Comparison of ENCODE assay signal across 26 cellular contexts in the genomic region with DNA sequence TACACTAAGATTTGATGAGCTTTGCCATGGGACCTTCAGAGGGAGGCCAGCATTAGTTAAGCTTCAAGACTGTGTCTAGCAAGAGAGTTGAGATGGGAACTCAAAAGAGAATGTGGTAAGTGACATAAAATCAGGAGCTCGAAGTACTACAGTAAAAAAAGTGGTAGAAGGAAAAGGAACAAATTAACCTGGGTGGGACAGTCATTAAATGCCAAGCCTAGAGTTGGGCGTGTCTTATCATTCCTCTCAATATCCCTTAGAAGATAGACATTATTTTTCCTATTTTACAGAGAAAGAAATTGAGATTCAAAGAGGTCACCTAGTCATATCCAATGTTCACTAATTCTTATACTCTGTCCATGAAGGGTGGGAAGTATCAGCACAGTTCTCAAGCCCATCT. TPM values are rescaled to one million over a fixed set of nuclear protein-coding genes. Genes with fewer than 3 reads are reported as not detected.
DNase-seq lines count a peak whose midpoint lies in the region; ATAC-seq and TF ChIP-seq lines count a peak whose summit lies in the region.
"Had no signal": no experiment of that assay in that cellular context is flagged by ENCODE, and none has a peak within 500 bp of the region (broad histone marks: within the 10 kb centered on the region; RNA-seq: fewer than 3 reads in every experiment).

No MANE protein-coding gene starts in this region.

- no peaks in the 10 kb centered on the region for H3K27me3 Mint-ChIP-seq in activated CD4-positive, alpha-beta memory T cell treated with anti-CD3 and anti-CD28 coated beads for 36 hours
- no peaks in the 10 kb centered on the region for H3K27me3 Mint-ChIP-seq in activated CD4-positive, alpha-beta memory T cell treated with anti-CD3 and anti-CD28 coated beads, Interleukin-2, amount 10 ng/mL, durations not matched to agents 7 days and 5 days
- no peaks in the 10 kb centered on the region for H3K27me3 Mint-ChIP-seq in stimulated activated naive B cell treated with anti-CD40 and anti-IgM and Interleukin-4, amounts not matched to agents 10 μg/mL and 1 μg/mL and 100 μg/mL, for 72 hours
- peaks cover 20% of the 10 kb centered on the region for H3K27me3 Mint-ChIP-seq in activated CD8-positive, alpha-beta memory T cell treated with anti-CD3 and anti-CD28 coated beads, Interleukin-2, amount 10 ng/mL, durations not matched to agents 7 days and 5 days

- H3K4me1 ChIP-seq in Peyer's patch = peaks cover 0 to 18% (median 8%) of the 10 kb centered on the region in 4 donors

- H3K27me3 ChIP-seq in Peyer's patch = no peaks in the 10 kb centered on the region

- peaks cover 15% of the 10 kb centered on the region for H3K36me3 Mint-ChIP-seq in activated CD4-positive, alpha-beta memory T cell treated with anti-CD3 and anti-CD28 coated beads for 36 hours
- peaks cover 13% of the 10 kb centered on the region for H3K36me3 Mint-ChIP-seq in activated CD4-positive, alpha-beta memory T cell treated with anti-CD3 and anti-CD28 coated beads, Interleukin-2, amount 10 ng/mL, durations not matched to agents 7 days and 5 days (ENCODE audit: low read depth)
- H3K36me3 Mint-ChIP-seq in stimulated activated naive B cell treated with anti-CD40 and anti-IgM and Interleukin-4, amounts not matched to agents 10 μg/mL and 1 μg/mL and 100 μg/mL, for 72 hours = peaks cover 18 to 19% of the 10 kb centered on the region in 2 donors
- H3K36me3 Mint-ChIP-seq in activated CD8-positive, alpha-beta memory T cell treated with anti-CD3 and anti-CD28 coated beads, Interleukin-2, amount 10 ng/mL, durations not matched to agents 7 days and 5 days = peaks cover 2% of the 10 kb centered on the region

- TF ChIP-seq POLR2A in Peyer's patch (IDR thresholded peaks at IDR 0.05) = no peak
- no peak for TF ChIP-seq POLR2A in erythroblast (IDR thresholded peaks at IDR 0.05; ENCODE audit: low read length)

- peak overlapping the region in 3 of 4 donors; percentile 16 to 64 (median 39) for H3K27ac ChIP-seq in Peyer's patch
- H3K27ac ChIP-seq: GM23248, HL-60 had no signal

- ATAC-seq in stimulated activated naive B cell treated with anti-CD40 and anti-IgM and Interleukin-4, amounts not matched to agents 10 μg/mL and 1 μg/mL and 100 μg/mL, for 72 hours (replicated peaks) = no peak
- no peak for ATAC-seq in activated CD8-positive, alpha-beta memory T cell treated with anti-CD3 and anti-CD28 coated beads, Interleukin-2, amount 10 ng/mL, durations not matched to agents 7 days and 5 days
- ATAC-seq: CD8-positive, alpha-beta T cell; HepG2 had no signal

- no peak for TF ChIP-seq CTCF in Peyer's patch (IDR thresholded peaks at IDR 0.05)

- peak overlapping the region; percentile 81 for H3K27ac Mint-ChIP-seq in activated CD4-positive, alpha-beta memory T cell treated with anti-CD3 and anti-CD28 coated beads for 36 hours
- no peak overlapping the region for H3K27ac Mint-ChIP-seq in activated CD4-positive, alpha-beta memory T cell treated with anti-CD3 and anti-CD28 coated beads, Interleukin-2, amount 10 ng/mL, durations not matched to agents 7 days and 5 days
- peak overlapping the region; percentile 98 for H3K27ac Mint-ChIP-seq in stimulated activated naive B cell treated with anti-CD40 and anti-IgM and Interleukin-4, amounts not matched to agents 10 μg/mL and 1 μg/mL and 100 μg/mL, for 72 hours
- H3K27ac Mint-ChIP-seq in activated CD8-positive, alpha-beta memory T cell treated with anti-CD3 and anti-CD28 coated beads, Interleukin-2, amount 10 ng/mL, durations not matched to agents 7 days and 5 days = no peak overlapping the region
- H3K27ac Mint-ChIP-seq: CD8-positive, alpha-beta T cell had no signal

- H3K4me3 ChIP-seq in Peyer's patch = no peak overlapping the region
- H3K4me3 ChIP-seq: GM23248 had no signal

- POLR2A ChIA-PET in activated CD4-positive, alpha-beta memory T cell treated with anti-CD3 and anti-CD28 coated beads for 36 hours (lab: Charles Lee) = no interaction called here
- POLR2A ChIA-PET in activated CD4-positive, alpha-beta memory T cell treated with anti-CD3 and anti-CD28 coated beads, Interleukin-2, amount 10 ng/mL, durations not matched to agents 7 days and 5 days (lab: Charles Lee) = no interaction called here

- no peaks in the 10 kb centered on the region for H3K9me3 Mint-ChIP-seq in activated CD4-positive, alpha-beta memory T cell treated with anti-CD3 and anti-CD28 coated beads for 36 hours
- no peaks in the 10 kb centered on the region for H3K9me3 Mint-ChIP-seq in activated CD4-positive, alpha-beta memory T cell treated with anti-CD3 and anti-CD28 coated beads, Interleukin-2, amount 10 ng/mL, durations not matched to agents 7 days and 5 days
- H3K9me3 Mint-ChIP-seq in stimulated activated naive B cell treated with anti-CD40 and anti-IgM and Interleukin-4, amounts not matched to agents 10 μg/mL and 1 μg/mL and 100 μg/mL, for 72 hours = no peaks in the 10 kb centered on the region
- H3K9me3 Mint-ChIP-seq in activated CD8-positive, alpha-beta memory T cell treated with anti-CD3 and anti-CD28 coated beads, Interleukin-2, amount 10 ng/mL, durations not matched to agents 7 days and 5 days (ENCODE audit: low read depth) = no peaks in the 10 kb centered on the region
- H3K9me3 Mint-ChIP-seq: CD8-positive, alpha-beta T cell had no signal

- no peaks in the 10 kb centered on the region for H3K36me3 ChIP-seq in Peyer's patch

- DNase-seq in activated CD4-positive, alpha-beta memory T cell treated with anti-CD3 and anti-CD28 coated beads for 36 hours = no peak
- DNase-seq in activated CD4-positive, alpha-beta memory T cell treated with anti-CD3 and anti-CD28 coated beads, Interleukin-2, amount 10 ng/mL, durations not matched to agents 7 days and 5 days = no peak
- no peak for DNase-seq in Peyer's patch
- DNase-seq in erythroblast (lab: John Stamatoyannopoulos, UW) = peak; percentile 6 to 34
- no peak for DNase-seq in stimulated activated naive B cell treated with anti-CD40 and anti-IgM and Interleukin-4, amounts not matched to agents 10 μg/mL and 1 μg/mL and 100 μg/mL, for 72 hours
- DNase-seq in HuH-7 (ENCODE audit: low spot score) = no peak
- no peak for DNase-seq in UCSD-AML1 (lab: John Stamatoyannopoulos, UW; ENCODE audit: unreplicated experiment)
- no peak for DNase-seq in activated CD8-positive, alpha-beta memory T cell treated with anti-CD3 and anti-CD28 coated beads, Interleukin-2, amount 10 ng/mL, durations not matched to agents 7 days and 5 days
- DNase-seq: 8988T; AML-193; C1 segment of cervical spinal cord; CD8-positive, alpha-beta T cell; DND-41; GM23248; HCEC 1CT; KG1; NCI-H1092 treated with DMSO at 0.1 percent for 48 hours; NCI-H2029 treated with DMSO at 0.1 percent for 48 hours; NCI-H2171; NCI-H526; OCI-M1; Right ventricle myocardium superior had no signal

- CTCF ChIA-PET in activated CD4-positive, alpha-beta memory T cell treated with anti-CD3 and anti-CD28 coated beads for 36 hours (lab: Charles Lee) = interaction anchor here (1.1 to 1.2 kb wide), 2 partner anchors 9 to 18 kb away, joined by 3 read pairs; no protein-coding TSS in a partner anchor
- CTCF ChIA-PET in activated CD4-positive, alpha-beta memory T cell treated with anti-CD3 and anti-CD28 coated beads, Interleukin-2, amount 10 ng/mL, durations not matched to agents 7 days and 5 days (lab: Charles Lee) = no interaction called here
- CTCF ChIA-PET in activated CD8-positive, alpha-beta memory T cell treated with anti-CD3 and anti-CD28 coated beads, Interleukin-2, amount 10 ng/mL, durations not matched to agents 7 days and 5 days (lab: Charles Lee) = no interaction called here

- intact Hi-C loops in activated CD4-positive, alpha-beta memory T cell treated with anti-CD3 and anti-CD28 coated beads for 36 hours (cut with micrococcal nuclease) = loop anchor here (5.0 to 10.0 kb wide), 5 partner anchors 58 to 1655 kb away; a partner anchor contains a TSS

- H3K4me1 Mint-ChIP-seq in activated CD4-positive, alpha-beta memory T cell treated with anti-CD3 and anti-CD28 coated beads for 36 hours (ENCODE audit: low read depth) = peaks cover 32% of the 10 kb centered on the region
- H3K4me1 Mint-ChIP-seq in activated CD4-positive, alpha-beta memory T cell treated with anti-CD3 and anti-CD28 coated beads, Interleukin-2, amount 10 ng/mL, durations not matched to agents 7 days and 5 days = peaks cover 25% of the 10 kb centered on the region
- H3K4me1 Mint-ChIP-seq in stimulated activated naive B cell treated with anti-CD40 and anti-IgM and Interleukin-4, amounts not matched to agents 10 μg/mL and 1 μg/mL and 100 μg/mL, for 72 hours = peaks cover 33 to 45% of the 10 kb centered on the region in 2 donors
- H3K4me1 Mint-ChIP-seq in activated CD8-positive, alpha-beta memory T cell treated with anti-CD3 and anti-CD28 coated beads, Interleukin-2, amount 10 ng/mL, durations not matched to agents 7 days and 5 days = peaks cover 21% of the 10 kb centered on the region

- H3K4me3 Mint-ChIP-seq in activated CD4-positive, alpha-beta memory T cell treated with anti-CD3 and anti-CD28 coated beads for 36 hours = no peak overlapping the region
- no peak overlapping the region for H3K4me3 Mint-ChIP-seq in activated CD4-positive, alpha-beta memory T cell treated with anti-CD3 and anti-CD28 coated beads, Interleukin-2, amount 10 ng/mL, durations not matched to agents 7 days and 5 days
- H3K4me3 Mint-ChIP-seq in stimulated activated naive B cell treated with anti-CD40 and anti-IgM and Interleukin-4, amounts not matched to agents 10 μg/mL and 1 μg/mL and 100 μg/mL, for 72 hours = peak overlapping the region; percentile 51 to 94
- H3K4me3 Mint-ChIP-seq in activated CD8-positive, alpha-beta memory T cell treated with anti-CD3 and anti-CD28 coated beads, Interleukin-2, amount 10 ng/mL, durations not matched to agents 7 days and 5 days = no peak overlapping the region
- H3K4me3 Mint-ChIP-seq: CD8-positive, alpha-beta T cell had no signal

- no peaks in the 10 kb centered on the region for H3K9me3 ChIP-seq in Peyer's patch

RNA-seq across cellular contexts. Expression of a gene that starts 3.3 kb away (rescaled TPM):
- total RNA-seq in activated CD4-positive, alpha-beta memory T cell treated with anti-CD3 and anti-CD28 coated beads for 36 hours = 100 to 1,000 TPM; 554 to 573 TPM
- total RNA-seq in activated CD4-positive, alpha-beta memory T cell treated with anti-CD3 and anti-CD28 coated beads, Interleukin-2, amount 10 ng/mL, durations not matched to agents 7 days and 5 days = 100 to 1,000 TPM; 315 TPM
- total RNA-seq in Peyer's patch = 100 to 1,000 TPM; 136 to 226 (median 178) TPM
- total RNA-seq in activated CD8-positive, alpha-beta memory T cell treated with anti-CD3 and anti-CD28 coated beads, Interleukin-2, amount 10 ng/mL, durations not matched to agents 7 days and 5 days = 100 to 1,000 TPM; 287 to 322 TPM

RNA-seq across cellular contexts. Expression of a gene that starts 51.6 kb away (rescaled TPM):
- total RNA-seq in activated CD4-positive, alpha-beta memory T cell treated with anti-CD3 and anti-CD28 coated beads for 36 hours = not detected
- not detected for total RNA-seq in activated CD4-positive, alpha-beta memory T cell treated with anti-CD3 and anti-CD28 coated beads, Interleukin-2, amount 10 ng/mL, durations not matched to agents 7 days and 5 days
- total RNA-seq in Peyer's patch = 10 to 100 TPM in 2 of 4 donors, 1 to 10 TPM in 2; 9.2 to 12.8 (median 10.9) TPM
- total RNA-seq in activated CD8-positive, alpha-beta memory T cell treated with anti-CD3 and anti-CD28 coated beads, Interleukin-2, amount 10 ng/mL, durations not matched to agents 7 days and 5 days = not detected
- total RNA-seq: CD8-positive, alpha-beta T cell; GM23248; Right ventricle myocardium superior; RPMI7951; SK-MEL-5 had no signal

Comparison
In these comparisons a context has a peak if more than half of its experiments do, and no peak if none do; other contexts are left out.
1. H3K27ac Mint-ChIP-seq: peak in activated CD4-positive, alpha-beta memory T cell treated with anti-CD3 and anti-CD28 coated beads for 36 hours (single experiment) and stimulated activated naive B cell treated with anti-CD40 and anti-IgM and Interleukin-4, amounts not matched to agents 10 μg/mL and 1 μg/mL and 100 μg/mL, for 72 hours (single experiment); none in activated CD4-positive, alpha-beta memory T cell treated with anti-CD3 and anti-CD28 coated beads, Interleukin-2, amount 10 ng/mL, durations not matched to agents 7 days and 5 days (single experiment) and activated CD8-positive, alpha-beta memory T cell treated with anti-CD3 and anti-CD28 coated beads, Interleukin-2, amount 10 ng/mL, durations not matched to agents 7 days and 5 days (single experiment).
2. DNase-seq: peak in erythroblast (2 of 2); none in activated CD4-positive, alpha-beta memory T cell treated with anti-CD3 and anti-CD28 coated beads for 36 hours (single experiment), activated CD4-positive, alpha-beta memory T cell treated with anti-CD3 and anti-CD28 coated beads, Interleukin-2, amount 10 ng/mL, durations not matched to agents 7 days and 5 days (single experiment), Peyer's patch (0 of 3), stimulated activated naive B cell treated with anti-CD40 and anti-IgM and Interleukin-4, amounts not matched to agents 10 μg/mL and 1 μg/mL and 100 μg/mL, for 72 hours (single experiment), HuH-7 (single experiment), UCSD-AML1 (single experiment) and activated CD8-positive, alpha-beta memory T cell treated with anti-CD3 and anti-CD28 coated beads, Interleukin-2, amount 10 ng/mL, durations not matched to agents 7 days and 5 days (single experiment).
3. H3K4me3 Mint-ChIP-seq: peak in stimulated activated naive B cell treated with anti-CD40 and anti-IgM and Interleukin-4, amounts not matched to agents 10 μg/mL and 1 μg/mL and 100 μg/mL, for 72 hours (2 of 2); none in activated CD4-positive, alpha-beta memory T cell treated with anti-CD3 and anti-CD28 coated beads for 36 hours (single experiment), activated CD4-positive, alpha-beta memory T cell treated with anti-CD3 and anti-CD28 coated beads, Interleukin-2, amount 10 ng/mL, durations not matched to agents 7 days and 5 days (single experiment) and activated CD8-positive, alpha-beta memory T cell treated with anti-CD3 and anti-CD28 coated beads, Interleukin-2, amount 10 ng/mL, durations not matched to agents 7 days and 5 days (single experiment).
4. RNA of a gene that starts 51.6 kb away (total RNA-seq): 9.2 to 12.8 TPM in Peyer's patch; not detected in activated CD4-positive, alpha-beta memory T cell treated with anti-CD3 and anti-CD28 coated beads for 36 hours, not detected in activated CD8-positive, alpha-beta memory T cell treated with anti-CD3 and anti-CD28 coated beads, Interleukin-2, amount 10 ng/mL, durations not matched to agents 7 days and 5 days and not detected in activated CD4-positive, alpha-beta memory T cell treated with anti-CD3 and anti-CD28 coated beads, Interleukin-2, amount 10 ng/mL, durations not matched to agents 7 days and 5 days; every median in the first group is over 4 times any median in the second.